1 cellular context compared by ENCODE assay signal in genomic region chr1:168452329-168452728, GRCh38.
TF ChIP-seq lines count a peak whose summit lies in the region.

No MANE protein-coding gene starts in this region.

TF ChIP-seq in GM12878, 131 proteins besides CTCF, POLR2A, EP300 and RAD21 (continued from another document):
- no peak for TF ChIP-seq REST (IDR thresholded peaks at IDR 0.05; ENCODE audit: low read depth, low read length)
- TF ChIP-seq TCF3 (IDR thresholded peaks at IDR 0.05; ENCODE audit: borderline replicate concordance, insufficient read depth, low read depth, low read length), result no peak
- TF ChIP-seq ETV6 (conservative IDR thresholded peaks at IDR 0.05 in 1 of 2, IDR thresholded peaks at IDR 0.05 in 1 of 2; ENCODE audit: borderline replicate concordance in 1 of 2, low read depth in 1 of 2), result no peak
- TF ChIP-seq RAD51 (IDR thresholded peaks at IDR 0.05), result no peak
- TF ChIP-seq LARP7 (IDR thresholded peaks at IDR 0.05), result no peak
- no peak for TF ChIP-seq NFXL1 (IDR thresholded peaks at IDR 0.05; ENCODE audit: borderline replicate concordance)
- TF ChIP-seq IRF4 (IDR thresholded peaks at IDR 0.05; ENCODE audit: low read depth, low read length), result no peak
- no peak for TF ChIP-seq USF2 (IDR thresholded peaks at IDR 0.05; ENCODE audit: borderline replicate concordance, low read depth, low read length)
- no peak for TF ChIP-seq ASH2L (IDR thresholded peaks at IDR 0.05; ENCODE audit: borderline replicate concordance, low read depth)
- no peak for TF ChIP-seq CEBPB (IDR thresholded peaks at IDR 0.05; ENCODE audit: borderline replicate concordance in 1 of 2, low read depth in 2 of 2, low read length in 2 of 2)
TF ChIP-seq in GM12878: peak in this region for 3.
